In genomic region chr7:124662372-124662771, GRCh38 we compare ENCODE assay signal across 24 cellular contexts.
"Had no signal": no experiment of that assay in that cellular context is flagged by ENCODE, and none has a peak within 500 bp of the region (broad histone marks: within the 10 kb centered on the region; RNA-seq: fewer than 3 reads in every experiment).

No MANE protein-coding gene starts in this region.

- H3K4me1 ChIP-seq: esophagus muscularis mucosa, foreskin keratinocyte, gastrocnemius medialis, heart left ventricle had no signal

- H3K4me3 ChIP-seq: coronary artery, esophagus muscularis mucosa, gastrocnemius medialis, heart left ventricle had no signal

- H3K27me3 ChIP-seq: brain microvascular endothelial cell, esophagus muscularis mucosa, foreskin keratinocyte, gastrocnemius medialis, heart left ventricle had no signal

- H3K27ac ChIP-seq: brain microvascular endothelial cell, coronary artery, esophagus muscularis mucosa, foreskin keratinocyte, gastrocnemius medialis, heart left ventricle had no signal

- H3K9me3 ChIP-seq: esophagus muscularis mucosa, gastrocnemius medialis, heart left ventricle had no signal

- DNase-seq: activated CD4-positive, alpha-beta memory T cell treated with anti-CD3 and anti-CD28 coated beads, Interleukin-2, amount 10 ng/mL, durations not matched to agents 7 days and 5 days; activated CD4-positive, alpha-beta T cell treated with anti-CD3 and anti-CD28 coated beads for 1 hour; activated CD4-positive, alpha-beta T cell treated with anti-CD3 and anti-CD28 coated beads for 4 hours; activated CD4-positive, alpha-beta T cell treated with anti-CD3 and anti-CD28 coated beads, Interleukin-2, amount 10 ng/mL, durations not matched to agents 7 days and 5 days; activated CD4-positive, alpha-beta T cell treated with anti-CD3 and anti-CD28 coated beads, Interleukin-2, amount 50 U/mL, for 4 hours; activated effector memory CD4-positive, alpha-beta T cell treated with Interleukin-2 at 50 U/mL for 16 hours; activated gamma-delta T cell treated with Interleukin-2 at 50 U/mL for 16 hours; activated naive CD4-positive, alpha-beta T cell treated with anti-CD3 and anti-CD28 coated beads, Interleukin-2, amount 50 U/mL, for 16 hours; activated naive CD4-positive, alpha-beta T cell treated with Interleukin-2 at 50 U/mL for 16 hours; activated T-cell treated with anti-CD3 and anti-CD28 coated beads, Interleukin-2, amount 50 U/mL, for 4 hours; amniotic stem cell; brain microvascular endothelial cell; effector CD4-positive, alpha-beta T cell; effector memory CD8-positive, alpha-beta T cell; erythroblast; foreskin keratinocyte; gastrocnemius medialis; glutamatergic neuron; heart left ventricle; T-helper 2 cell had no signal

- H3K36me3 ChIP-seq: brain microvascular endothelial cell, esophagus muscularis mucosa, gastrocnemius medialis, heart left ventricle had no signal

- ATAC-seq: activated T-cell treated with anti-CD3 and anti-CD28 coated beads, Interleukin-2, amount 50 U/mL, for 4 hours; activated T-helper 17 cell treated with anti-CD3 and anti-CD28 coated beads, Interleukin-2, amount 50 U/mL, for 72 hours; effector memory CD8-positive, alpha-beta T cell; foreskin keratinocyte; gastrocnemius medialis; heart left ventricle; WTC11 had no signal
